20 cellular contexts compared by ENCODE assay signal in the genomic region with DNA sequence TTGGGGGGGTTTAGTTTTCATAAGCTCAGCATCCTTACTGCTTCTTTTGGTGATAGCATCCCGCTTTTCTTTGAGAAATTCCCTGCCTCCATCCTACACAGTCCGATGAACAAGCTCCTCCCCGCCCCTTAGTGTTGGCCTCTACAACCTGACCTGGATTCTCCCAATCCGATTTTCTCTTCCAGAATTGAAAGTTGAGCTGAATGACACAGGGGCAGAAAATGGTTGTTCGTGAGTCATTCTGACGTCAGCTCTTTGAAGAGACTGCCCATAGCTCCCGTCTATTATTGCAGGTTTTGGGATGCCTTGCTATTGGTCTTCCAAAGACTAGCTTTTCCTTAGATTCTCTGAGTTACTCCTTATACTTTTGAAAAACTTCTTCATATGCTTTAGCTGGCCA.
DNase-seq lines count a peak whose midpoint lies in the region; ATAC-seq and TF ChIP-seq lines count a peak whose summit lies in the region.
"Had no signal": no experiment of that assay in that cellular context is flagged by ENCODE, and none has a peak within 500 bp of the region (broad histone marks: within the 10 kb centered on the region; RNA-seq: fewer than 3 reads in every experiment).

No MANE protein-coding gene starts in this region.

- ATAC-seq in GM19397 (IDR thresholded peaks at IDR 0.05; ENCODE audit: unreplicated experiment): no peak
- no peak for ATAC-seq in HG02610 (IDR thresholded peaks at IDR 0.05; ENCODE audit: unreplicated experiment)
- ATAC-seq in HG03097 (IDR thresholded peaks at IDR 0.05; ENCODE audit: low FRiP score, unreplicated experiment): no peak
- ATAC-seq: left lobe of liver; stimulated activated naive CD8-positive, alpha-beta T cell treated with anti-CD3 and anti-CD28 coated beads, Interleukin-15, Interleukin-2, amounts not matched to agents 100 U/mL and 50 U/mL, for 24 hours had no signal

- TF ChIP-seq EP300 in suprapubic skin (IDR thresholded peaks at IDR 0.05): no peak

- in situ Hi-C loops in astrocyte of the spinal cord (cut with HindIII; ENCODE audit: low sequenced_read_pairs): no loop called here

- no peaks in the 10 kb centered on the region for H3K27me3 ChIP-seq in suprapubic skin
- H3K27me3 ChIP-seq: ascending aorta had no signal

- H3K4me3 ChIP-seq in astrocyte of the spinal cord (ENCODE audit: low read depth, low read length) (no peak overlapping the region), suprapubic skin (no peak overlapping the region)
- H3K4me3 ChIP-seq: ascending aorta, PC-9 had no signal

- TF ChIP-seq POLR2A in suprapubic skin (IDR thresholded peaks at IDR 0.05): no peak

- H3K9me3 ChIP-seq in suprapubic skin: no peaks in the 10 kb centered on the region

- TF ChIP-seq CTCF in astrocyte of the spinal cord (IDR thresholded peaks at IDR 0.05; ENCODE audit: low read depth, low read length) (no peak), suprapubic skin (IDR thresholded peaks at IDR 0.05) (no peak)

- no peak overlapping the region for H3K27ac ChIP-seq in suprapubic skin
- H3K27ac ChIP-seq: ascending aorta, PC-9 had no signal

- DNase-seq in EH (ENCODE audit: low read depth) (peak; percentile 48), M059J (ENCODE audit: low read depth) (peak; percentile 85), astrocyte of the spinal cord (ENCODE audit: low read depth, low spot score) (peak; percentile 76), iris pigment epithelial cell (ENCODE audit: low read depth) (peak; percentile 72), suprapubic skin (ENCODE audit: low spot score in 2 of 2) (no peak)
- DNase-seq: activated CD4-positive, alpha-beta T cell treated with anti-CD3 and anti-CD28 coated beads for 48 hours; activated naive CD4-positive, alpha-beta T cell; CD4-positive, alpha-beta T cell; cortex of kidney; GOT3; NCI-H1436; NCI-H774; PC-9; retina; stimulated activated naive CD8-positive, alpha-beta T cell treated with anti-CD3 and anti-CD28 coated beads, Interleukin-15, Interleukin-2, amounts not matched to agents 100 U/mL and 50 U/mL, for 24 hours had no signal

- WGBS in suprapubic skin: 97% methylated on average over 7 of the region's 7 CpGs

- H3K36me3 ChIP-seq in suprapubic skin: peaks cover 20% of the 10 kb centered on the region

- H3K4me1 ChIP-seq in suprapubic skin: no peaks in the 10 kb centered on the region
- H3K4me1 ChIP-seq: ascending aorta had no signal

Comparison
In these comparisons a context has a peak if more than half of its experiments do, and no peak if none do; other contexts are left out.
1. DNase-seq: peak in EH (single experiment), M059J (single experiment), astrocyte of the spinal cord (single experiment) and iris pigment epithelial cell (single experiment); none in suprapubic skin (0 of 2).